ENCODE assay signal across 23 cellular contexts in genomic region chr22:27626675-27627443, GRCh38.
DNase-seq lines count a peak whose midpoint lies in the region; ATAC-seq, FAIRE-seq and TF ChIP-seq lines count a peak whose summit lies in the region.
"Had no signal": no experiment of that assay in that cellular context is flagged by ENCODE, and none has a peak within 500 bp of the region (broad histone marks: within the 10 kb centered on the region; RNA-seq: fewer than 3 reads in every experiment).

No MANE protein-coding gene starts in this region.

- H3K9me3 ChIP-seq in SJCRH30 (replicated peaks), result 0 out of 2 replicates have a peak, but pooled peaks cover 2% of the 10 kb centered on the region
- no peaks in the 10 kb centered on the region for H3K9me3 ChIP-seq in keratinocyte (ENCODE audit: control insufficient read depth, low read depth, low read length)
- H3K9me3 ChIP-seq: A549, MG63 had no signal

- peaks cover 11% of the 10 kb centered on the region for H3K27me3 Mint-ChIP-seq in GM23338 (ENCODE audit: insufficient read depth, low read depth, poor library complexity)

- no peaks in the 10 kb centered on the region for H3K9me2 ChIP-seq in GM23338 (ENCODE audit: insufficient read depth)

- no peak overlapping the region for H3K4me3 ChIP-seq in GM23338
- H3K4me3 ChIP-seq in SJCRH30, result no peak overlapping the region
- H3K4me3 ChIP-seq in keratinocyte (ENCODE audit: control insufficient read depth in 2 of 3, extremely low read depth in 1 of 3, insufficient read depth in 2 of 3, low read depth in 1 of 3, low read length in 3 of 3), result no peak overlapping the region
- H3K4me3 ChIP-seq: A549, MG63 had no signal

- H3K4me2 ChIP-seq in GM23338, result no peak overlapping the region
- no peak overlapping the region for H3K4me2 ChIP-seq in keratinocyte (ENCODE audit: control insufficient read depth, extremely low read depth, insufficient read depth, low read depth, low read length)
- H3K4me2 ChIP-seq: A549 had no signal

- peaks cover 32% of the 10 kb centered on the region for H3K4me1 Mint-ChIP-seq in GM23338
- H3K4me1 Mint-ChIP-seq: CD4-positive, alpha-beta memory T cell had no signal

- H3K9me3 Mint-ChIP-seq in GM23338, result peaks cover 18% of the 10 kb centered on the region; the same call in 2 of the 3 replicates
- H3K9me3 Mint-ChIP-seq: HFFc6 had no signal

- peaks cover 12% of the 10 kb centered on the region for H3K36me3 Mint-ChIP-seq in GM23338 (ENCODE audit: low read depth)
- H3K36me3 Mint-ChIP-seq: CD4-positive, alpha-beta memory T cell had no signal

- dilution Hi-C loops in keratinocyte (cut with MboI; ENCODE audit: extremely low pct_ligation_motif_present, low sequenced_read_pairs), result no loop called here

- no peak for FAIRE-seq in keratinocyte (lab: Jason Lieb, UNC)
- FAIRE-seq: A549, GM12891, RCC 7860 had no signal

- intact Hi-C loops in posterior vena cava (cut with DNase I), result no loop called here

- H3K27ac ChIP-seq in GM23338 (ENCODE audit: low read depth) (no peak overlapping the region), SJCRH30 (peak overlapping the region; percentile 71), keratinocyte (ENCODE audit: control insufficient read depth, insufficient read depth, low read length) (no peak overlapping the region)
- H3K27ac ChIP-seq: A549 had no signal

- no peak overlapping the region for H3K27ac Mint-ChIP-seq in GM23338
- H3K27ac Mint-ChIP-seq: CD4-positive, alpha-beta memory T cell; HFFc6 had no signal

- DNase-seq in GM23338 (ENCODE audit: low spot score), result no peak
- peak; percentile 81 to 85 for DNase-seq in SJCRH30
- DNase-seq in keratinocyte (ENCODE audit: low read depth, low spot score), result no peak
- DNase-seq in posterior vena cava (ENCODE audit: low spot score), result peak; percentile 47
- DNase-seq: Calu3; CD4-positive, alpha-beta memory T cell; DMS53; GOT3; HFFc6; IMR-90; MG63; NCI-H1092; NCI-H2081; NCI-H510A; NCI-H748 treated with DMSO at 0.1 percent for 48 hours; NK-92 treated with Interleukin-12 subunit alpha and Interleukin-12 subunit beta, amount 100 ng/mL, for 24 hours had no signal

- no peaks in the 10 kb centered on the region for H3K27me3 ChIP-seq in GM23338 (ENCODE audit: insufficient read depth)
- no peaks in the 10 kb centered on the region for H3K27me3 ChIP-seq in SJCRH30
- H3K27me3 ChIP-seq in keratinocyte (ENCODE audit: control insufficient read depth, extremely low read depth, insufficient read depth, low read length), result no peaks in the 10 kb centered on the region
- H3K27me3 ChIP-seq: MG63 had no signal

- no peaks in the 10 kb centered on the region for H3K36me3 ChIP-seq in GM23338 (ENCODE audit: insufficient read depth)
- no peaks in the 10 kb centered on the region for H3K36me3 ChIP-seq in SJCRH30
- no peaks in the 10 kb centered on the region for H3K36me3 ChIP-seq in keratinocyte (ENCODE audit: control insufficient read depth in 2 of 2, extremely low read depth in 1 of 2, insufficient read depth in 2 of 2, low read length in 2 of 2)
- H3K36me3 ChIP-seq: MG63 had no signal

- TF ChIP-seq CTCF in GM23338 (conservative IDR thresholded peaks at IDR 0.05; ENCODE audit: low read depth in 2 of 2), result no peak
- TF ChIP-seq CTCF in keratinocyte (optimal IDR thresholded peaks at IDR 0.05 in 1 of 3, IDR thresholded peaks at IDR 0.05 in 1 of 3, conservative IDR thresholded peaks at IDR 0.05 in 1 of 3; ENCODE audit: extremely low read depth in 1 of 3, insufficient read depth in 2 of 3, low read length in 3 of 3), result no peak

- H3F3A ChIP-seq in GM23338 (replicated peaks; ENCODE audit: low read depth), result 0 out of 2 replicates have a peak, but pooled peaks cover under 1% of the 10 kb centered on the region

- ATAC-seq in GM23338 (peak; percentile 10; the same call in 2 of the 3 replicates), GM21528 (IDR thresholded peaks at IDR 0.05; ENCODE audit: low FRiP score, unreplicated experiment) (no peak), HG03354 (IDR thresholded peaks at IDR 0.05; ENCODE audit: poor library complexity, severe bottlenecking, unreplicated experiment) (no peak), HG02571 (IDR thresholded peaks at IDR 0.05; ENCODE audit: unreplicated experiment) (no peak)
- ATAC-seq: Right ventricle myocardium inferior had no signal

- H2AFZ ChIP-seq in GM23338, result peak overlapping the region; percentile 95; the same call in 1 of the 2 replicates
- H2AFZ ChIP-seq in keratinocyte (ENCODE audit: control insufficient read depth, low read length), result peak overlapping the region; percentile 80

- no peak overlapping the region for H3K4me3 Mint-ChIP-seq in GM23338
- H3K4me3 Mint-ChIP-seq: CD4-positive, alpha-beta memory T cell; HFFc6 had no signal

- peaks cover 21% of the 10 kb centered on the region for H3K4me1 ChIP-seq in GM23338 (ENCODE audit: insufficient read depth)
- H3K4me1 ChIP-seq in SJCRH30, result peaks cover 49% of the 10 kb centered on the region
- H3K4me1 ChIP-seq in keratinocyte (ENCODE audit: control insufficient read depth, extremely low read depth, insufficient read depth, low read length), result peaks cover 10% of the 10 kb centered on the region
- H3K4me1 ChIP-seq: A549 had no signal

- no peak overlapping the region for H3K9ac ChIP-seq in keratinocyte (ENCODE audit: control insufficient read depth, extremely low read depth, insufficient read depth, low read length)

- H4K20me1 ChIP-seq in GM23338 (replicated peaks; ENCODE audit: insufficient read depth), result no peaks in the 10 kb centered on the region
- H4K20me1 ChIP-seq in keratinocyte (ENCODE audit: control insufficient read depth, extremely low read depth, insufficient read depth, low read length), result no peaks in the 10 kb centered on the region

- H3K9me1 ChIP-seq in keratinocyte (ENCODE audit: control insufficient read depth, extremely low read depth, insufficient read depth, low read length), result no peaks in the 10 kb centered on the region

- no peaks in the 10 kb centered on the region for H3K79me2 ChIP-seq in GM23338 (replicated peaks; ENCODE audit: insufficient read depth)
- no peaks in the 10 kb centered on the region for H3K79me2 ChIP-seq in keratinocyte (ENCODE audit: control insufficient read depth, insufficient read depth, low read length)

TF ChIP-seq in GM23338, 12 proteins besides CTCF, POLR2A, EP300 and RAD21 (continues in another document):
- TF ChIP-seq ZNF331 (CRISPR knock-in tag; IDR thresholded peaks at IDR 0.05; ENCODE audit: low read depth), result no peak
- no peak for TF ChIP-seq EZH2 (IDR thresholded peaks at IDR 0.05; ENCODE audit: low read depth, unreplicated experiment)
- TF ChIP-seq ZNF114 (CRISPR knock-in tag; IDR thresholded peaks at IDR 0.05), result no peak
- no peak for TF ChIP-seq NANOG (IDR thresholded peaks at IDR 0.05; ENCODE audit: borderline replicate concordance)
- no peak for TF ChIP-seq CREB1 (CRISPR knock-in tag; IDR thresholded peaks at IDR 0.05; ENCODE audit: low read depth)
- TF ChIP-seq, protein P1, sequence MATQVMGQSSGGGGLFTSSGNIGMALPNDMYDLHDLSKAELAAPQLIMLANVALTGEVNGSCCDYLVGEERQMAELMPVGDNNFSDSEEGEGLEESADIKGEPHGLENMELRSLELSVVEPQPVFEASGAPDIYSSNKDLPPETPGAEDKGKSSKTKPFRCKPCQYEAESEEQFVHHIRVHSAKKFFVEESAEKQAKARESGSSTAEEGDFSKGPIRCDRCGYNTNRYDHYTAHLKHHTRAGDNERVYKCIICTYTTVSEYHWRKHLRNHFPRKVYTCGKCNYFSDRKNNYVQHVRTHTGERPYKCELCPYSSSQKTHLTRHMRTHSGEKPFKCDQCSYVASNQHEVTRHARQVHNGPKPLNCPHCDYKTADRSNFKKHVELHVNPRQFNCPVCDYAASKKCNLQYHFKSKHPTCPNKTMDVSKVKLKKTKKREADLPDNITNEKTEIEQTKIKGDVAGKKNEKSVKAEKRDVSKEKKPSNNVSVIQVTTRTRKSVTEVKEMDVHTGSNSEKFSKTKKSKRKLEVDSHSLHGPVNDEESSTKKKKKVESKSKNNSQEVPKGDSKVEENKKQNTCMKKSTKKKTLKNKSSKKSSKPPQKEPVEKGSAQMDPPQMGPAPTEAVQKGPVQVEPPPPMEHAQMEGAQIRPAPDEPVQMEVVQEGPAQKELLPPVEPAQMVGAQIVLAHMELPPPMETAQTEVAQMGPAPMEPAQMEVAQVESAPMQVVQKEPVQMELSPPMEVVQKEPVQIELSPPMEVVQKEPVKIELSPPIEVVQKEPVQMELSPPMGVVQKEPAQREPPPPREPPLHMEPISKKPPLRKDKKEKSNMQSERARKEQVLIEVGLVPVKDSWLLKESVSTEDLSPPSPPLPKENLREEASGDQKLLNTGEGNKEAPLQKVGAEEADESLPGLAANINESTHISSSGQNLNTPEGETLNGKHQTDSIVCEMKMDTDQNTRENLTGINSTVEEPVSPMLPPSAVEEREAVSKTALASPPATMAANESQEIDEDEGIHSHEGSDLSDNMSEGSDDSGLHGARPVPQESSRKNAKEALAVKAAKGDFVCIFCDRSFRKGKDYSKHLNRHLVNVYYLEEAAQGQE (IDR thresholded peaks at IDR 0.05; ENCODE audit: unreplicated experiment), result no peak
- no peak for TF ChIP-seq EZH2phosphoT487 (IDR thresholded peaks at IDR 0.05; ENCODE audit: unreplicated experiment)

Comparison
In these comparisons a context has a peak if more than half of its experiments do, and no peak if none do; other contexts are left out.
1. DNase-seq: peak in SJCRH30 (2 of 2) and posterior vena cava (single experiment); none in GM23338 (single experiment) and keratinocyte (single experiment).